ENCODE assay signal across 9 cellular contexts in genomic region chr16:6682142-6682811, GRCh38.
DNase-seq lines count a peak whose midpoint lies in the region; ATAC-seq and TF ChIP-seq lines count a peak whose summit lies in the region.
"Had no signal": no experiment of that assay in that cellular context is flagged by ENCODE, and none has a peak within 500 bp of the region (broad histone marks: within the 10 kb centered on the region; RNA-seq: fewer than 3 reads in every experiment).

No MANE protein-coding gene starts in this region.

- no peak overlapping the region for H3K4me3 ChIP-seq in choroid plexus epithelial cell (ENCODE audit: low read depth, low read length)
- H3K4me3 ChIP-seq in neural progenitor cell, result no peak overlapping the region
- no peak overlapping the region for H3K4me3 ChIP-seq in osteoblast (ENCODE audit: insufficient read depth, low read length)

- no peak overlapping the region for H3K4me3 Mint-ChIP-seq in neural progenitor cell
- no peak overlapping the region for H3K4me3 Mint-ChIP-seq in effector memory CD8-positive, alpha-beta T cell
- H3K4me3 Mint-ChIP-seq: activated naive CD8-positive, alpha-beta T cell treated with anti-CD3 and anti-CD28 coated beads, Interleukin-2, amount 10 ng/mL, durations not matched to agents 7 days and 5 days had no signal

- H2AFZ ChIP-seq in neural progenitor cell (replicated peaks) (peak overlapping the region; percentile 64), osteoblast (ENCODE audit: low read length) (no peak overlapping the region)

- no peaks in the 10 kb centered on the region for H3K36me3 Mint-ChIP-seq in neural progenitor cell
- no peaks in the 10 kb centered on the region for H3K36me3 Mint-ChIP-seq in effector memory CD8-positive, alpha-beta T cell (ENCODE audit: insufficient read depth)
- H3K36me3 Mint-ChIP-seq: activated naive CD8-positive, alpha-beta T cell treated with anti-CD3 and anti-CD28 coated beads, Interleukin-2, amount 10 ng/mL, durations not matched to agents 7 days and 5 days had no signal

- peak in 2 of 3 donors; percentile 2 to 19 for DNase-seq in stimulated activated CD4-positive, alpha-beta T cell treated with anti-CD3 and anti-CD28 coated beads, Interleukin-12 subunit alpha, Interleukin-12 subunit beta, amount 100 ng/mL, for 48 hours (ENCODE audit: low read depth in 2 of 3, low spot score in 1 of 3)
- DNase-seq in stimulated activated CD4-positive, alpha-beta T cell treated with anti-CD3 and anti-CD28 coated beads, Interleukin-12 subunit alpha, Interleukin-12 subunit beta, amount 100 ng/mL, for 4 hours, result no peak
- peak; percentile 0 for DNase-seq in NCI-H2029 treated with DMSO at 0.1 percent for 48 hours (lab: John Stamatoyannopoulos, UW)
- DNase-seq in choroid plexus epithelial cell (ENCODE audit: low read depth), result no peak
- DNase-seq in neural progenitor cell (ENCODE audit: low spot score), result peak; percentile 82
- DNase-seq in effector memory CD8-positive, alpha-beta T cell, result no peak
- no peak for DNase-seq in osteoblast (ENCODE audit: insufficient read length, low spot score, missing footprints)
- DNase-seq: activated naive CD8-positive, alpha-beta T cell treated with anti-CD3 and anti-CD28 coated beads, Interleukin-2, amount 10 ng/mL, durations not matched to agents 7 days and 5 days had no signal

- H3K79me2 ChIP-seq in neural progenitor cell (ENCODE audit: low read depth) (no peaks in the 10 kb centered on the region), osteoblast (ENCODE audit: insufficient read depth, low read length) (no peaks in the 10 kb centered on the region)

- peak overlapping the region; percentile 25 for H3K4me2 ChIP-seq in neural progenitor cell
- H3K4me2 ChIP-seq in osteoblast (ENCODE audit: insufficient read depth, low read length), result no peak overlapping the region

- H3K27ac ChIP-seq in neural progenitor cell (no peak overlapping the region), osteoblast (ENCODE audit: low read depth, low read length) (no peak overlapping the region)

- H3K27me3 ChIP-seq in neural progenitor cell (peaks cover 9% of the 10 kb centered on the region), osteoblast (ENCODE audit: insufficient read depth, low read length) (no peaks in the 10 kb centered on the region)

- no peak overlapping the region for H3K9ac ChIP-seq in neural progenitor cell

- H3K27me3 Mint-ChIP-seq in neural progenitor cell (ENCODE audit: insufficient read depth, low read depth), result peaks cover 5% of the 10 kb centered on the region
- no peaks in the 10 kb centered on the region for H3K27me3 Mint-ChIP-seq in effector memory CD8-positive, alpha-beta T cell
- H3K27me3 Mint-ChIP-seq: activated naive CD8-positive, alpha-beta T cell treated with anti-CD3 and anti-CD28 coated beads, Interleukin-2, amount 10 ng/mL, durations not matched to agents 7 days and 5 days had no signal

- H3K36me3 ChIP-seq in neural progenitor cell (no peaks in the 10 kb centered on the region), osteoblast (ENCODE audit: insufficient read depth, low read length) (no peaks in the 10 kb centered on the region)

- H3K9me3 ChIP-seq in neural progenitor cell (ENCODE audit: low read depth) (no peaks in the 10 kb centered on the region), osteoblast (ENCODE audit: low read depth, low read length) (no peaks in the 10 kb centered on the region)

- peak; percentile 34 for TF ChIP-seq CTCF in choroid plexus epithelial cell (conservative IDR thresholded peaks at IDR 0.05; ENCODE audit: low read depth, low read length)
- peak; percentile 91 for TF ChIP-seq CTCF in neural progenitor cell (IDR thresholded peaks at IDR 0.05)
- no peak for TF ChIP-seq CTCF in osteoblast (IDR thresholded peaks at IDR 0.05; ENCODE audit: extremely low read depth, low read depth, low read length)

- H3F3A ChIP-seq in neural progenitor cell (ENCODE audit: low read depth), result no peaks in the 10 kb centered on the region

- H3K27ac Mint-ChIP-seq in neural progenitor cell, result no peak overlapping the region
- H3K27ac Mint-ChIP-seq in effector memory CD8-positive, alpha-beta T cell, result no peak overlapping the region
- H3K27ac Mint-ChIP-seq: activated naive CD8-positive, alpha-beta T cell treated with anti-CD3 and anti-CD28 coated beads, Interleukin-2, amount 10 ng/mL, durations not matched to agents 7 days and 5 days had no signal

- H3K4me1 Mint-ChIP-seq in neural progenitor cell, result no peaks in the 10 kb centered on the region
- H3K4me1 Mint-ChIP-seq in effector memory CD8-positive, alpha-beta T cell (ENCODE audit: low read depth in 2 of 2), result no peaks in the 10 kb centered on the region
- H3K4me1 Mint-ChIP-seq: activated naive CD8-positive, alpha-beta T cell treated with anti-CD3 and anti-CD28 coated beads, Interleukin-2, amount 10 ng/mL, durations not matched to agents 7 days and 5 days had no signal

- peaks cover 6% of the 10 kb centered on the region for H3K4me1 ChIP-seq in neural progenitor cell
- no peaks in the 10 kb centered on the region for H3K4me1 ChIP-seq in osteoblast (ENCODE audit: insufficient read depth, low read length)

- no peaks in the 10 kb centered on the region for H4K20me1 ChIP-seq in neural progenitor cell (ENCODE audit: low read depth)
- H4K20me1 ChIP-seq in osteoblast (ENCODE audit: insufficient read depth, low read length), result no peaks in the 10 kb centered on the region

- no peaks in the 10 kb centered on the region for H3K9me3 Mint-ChIP-seq in neural progenitor cell
- peaks cover 0 to 4% of the 10 kb centered on the region in 2 donors for H3K9me3 Mint-ChIP-seq in effector memory CD8-positive, alpha-beta T cell
- H3K9me3 Mint-ChIP-seq: activated naive CD8-positive, alpha-beta T cell treated with anti-CD3 and anti-CD28 coated beads, Interleukin-2, amount 10 ng/mL, durations not matched to agents 7 days and 5 days had no signal

- no peak for ATAC-seq in effector memory CD8-positive, alpha-beta T cell (replicated peaks)
- no peak for ATAC-seq in HG02938 (IDR thresholded peaks at IDR 0.05; ENCODE audit: unreplicated experiment)

Comparison
In these comparisons a context has a peak if more than half of its experiments do, and no peak if none do; other contexts are left out.
1. DNase-seq: peak in stimulated activated CD4-positive, alpha-beta T cell treated with anti-CD3 and anti-CD28 coated beads, Interleukin-12 subunit alpha, Interleukin-12 subunit beta, amount 100 ng/mL, for 48 hours (2 of 3), NCI-H2029 treated with DMSO at 0.1 percent for 48 hours (single experiment) and neural progenitor cell (single experiment); none in stimulated activated CD4-positive, alpha-beta T cell treated with anti-CD3 and anti-CD28 coated beads, Interleukin-12 subunit alpha, Interleukin-12 subunit beta, amount 100 ng/mL, for 4 hours (single experiment), choroid plexus epithelial cell (single experiment), effector memory CD8-positive, alpha-beta T cell (0 of 3) and osteoblast (single experiment).